ENCODE assay signal across 26 cellular contexts in the genomic region with DNA sequence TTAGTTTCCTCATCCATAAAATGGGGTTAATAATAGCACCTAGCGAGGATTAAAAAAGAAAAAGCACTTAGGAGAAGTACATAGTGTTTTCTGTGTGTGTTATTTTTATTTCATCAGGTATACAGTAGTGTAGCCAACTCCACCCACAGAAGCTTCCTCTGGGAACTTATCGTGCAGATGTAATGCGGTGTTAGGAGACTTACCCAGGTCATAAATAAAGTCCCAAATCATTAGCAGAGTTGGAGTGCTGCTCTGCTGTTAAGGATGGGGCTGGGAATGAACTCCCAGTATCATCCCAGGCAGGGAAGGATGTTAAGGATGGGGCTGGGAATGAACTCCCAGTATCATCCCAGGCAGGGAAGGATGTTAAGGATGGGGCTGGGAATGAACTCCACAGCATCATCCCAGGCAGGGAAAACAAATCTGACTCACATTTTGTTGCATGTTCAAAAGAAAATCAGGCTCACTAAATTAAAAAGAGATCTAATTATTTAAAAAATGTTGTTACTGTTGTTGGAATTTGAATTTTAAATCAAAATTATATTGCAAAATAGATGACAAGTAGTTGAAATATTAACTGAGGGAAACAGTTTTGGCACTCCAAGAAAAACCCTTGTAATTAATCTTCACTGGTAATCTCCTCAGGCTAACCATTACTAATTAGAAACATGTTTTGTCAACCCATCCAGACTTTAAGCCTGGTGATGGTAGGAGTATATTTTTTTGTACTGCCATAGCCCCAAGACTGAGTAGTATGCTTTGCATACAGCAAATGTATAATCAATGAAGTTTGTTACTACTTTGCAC. TPM values are rescaled to one million over a fixed set of nuclear protein-coding genes. Genes with fewer than 3 reads are reported as not detected.
DNase-seq lines count a peak whose midpoint lies in the region; ATAC-seq and TF ChIP-seq lines count a peak whose summit lies in the region.
"Had no signal": no experiment of that assay in that cellular context is flagged by ENCODE, and none has a peak within 500 bp of the region (broad histone marks: within the 10 kb centered on the region; RNA-seq: fewer than 3 reads in every experiment).

No MANE protein-coding gene starts in this region.

- TF ChIP-seq POLR2A in gastroesophageal sphincter (IDR thresholded peaks at IDR 0.05) = no peak

- TF ChIP-seq EP300 in gastroesophageal sphincter (IDR thresholded peaks at IDR 0.05) = no peak

- H3K9ac ChIP-seq in BLaER1 = no peak overlapping the region
- H3K9ac ChIP-seq in SK-N-MC (ENCODE audit: insufficient read length) = no peak overlapping the region
- H3K9ac ChIP-seq: GM23248, KMS-11 had no signal

- H3K36me3 ChIP-seq in BLaER1 (no peaks in the 10 kb centered on the region), SK-N-MC (ENCODE audit: insufficient read depth, low read length) (no peaks in the 10 kb centered on the region), gastroesophageal sphincter (no peaks in the 10 kb centered on the region)
- H3K36me3 ChIP-seq: HAP-1 had no signal

- H3K9me3 ChIP-seq in BLaER1 = no peaks in the 10 kb centered on the region
- H3K9me3 ChIP-seq in SK-N-MC (ENCODE audit: low read depth, low read length) = no peaks in the 10 kb centered on the region
- H3K9me3 ChIP-seq in gastroesophageal sphincter = no peaks in the 10 kb centered on the region
- H3K9me3 ChIP-seq: A549, HAP-1 had no signal

- H3K4me1 ChIP-seq in BLaER1 (peaks cover 8% of the 10 kb centered on the region; the same call in 1 of the 2 replicates), gastroesophageal sphincter (no peaks in the 10 kb centered on the region)
- H3K4me1 ChIP-seq: A549 had no signal

- 34 to 69% methylated on average over 3 of the region's 3 CpGs for WGBS in gastroesophageal sphincter (ENCODE audit: low coverage in 1 of 2), 2 donors

- no peaks in the 10 kb centered on the region for H3K27me3 ChIP-seq in BLaER1
- H3K27me3 ChIP-seq in gastroesophageal sphincter = peaks cover 10% of the 10 kb centered on the region

- DNase-seq in SK-N-MC (ENCODE audit: low read depth, low spot score) = peak; percentile 47
- no peak for DNase-seq in sciatic nerve (ENCODE audit: low spot score)
- DNase-seq in NCI-H2171 (lab: John Stamatoyannopoulos, UW) = no peak
- no peak for DNase-seq in activated CD8-positive, alpha-beta memory T cell treated with anti-CD3 and anti-CD28 coated beads, Interleukin-2, amount 50 U/mL, for 4 hours
- DNase-seq: CD4-positive, alpha-beta T cell; COR-L47; DMS53; GM23248; HFFc6; NCI-H1048; NCI-H1417 treated with DMSO at 0.1 percent for 48 hours; NCI-H1694 treated with DMSO at 0.1 percent for 48 hours; NCI-H2081; NCI-H2171 treated with DMSO at 0.1 percent for 48 hours; NCI-H345; NCI-H510A treated with DMSO at 0.1 percent for 48 hours; PC-3 had no signal

- H3K4me2 ChIP-seq in BLaER1 = 0 out of 2 replicates have a peak overlapping the region, but pooled peaks have one; percentile 2
- H3K4me2 ChIP-seq: A549, KMS-11 had no signal

- TF ChIP-seq CTCF in gastroesophageal sphincter (IDR thresholded peaks at IDR 0.05) = no peak

- H3K4me3 ChIP-seq in BLaER1 = no peak overlapping the region
- H3K4me3 ChIP-seq in SK-N-MC = peak overlapping the region; percentile 54
- no peak overlapping the region for H3K4me3 ChIP-seq in gastroesophageal sphincter
- H3K4me3 ChIP-seq: A549, GM23248, HAP-1 had no signal

- no peaks in the 10 kb centered on the region for H4K20me1 ChIP-seq in BLaER1

- ATAC-seq in gastroesophageal sphincter = peak; percentile 52
- peak; percentile 43 for ATAC-seq in sciatic nerve
- ATAC-seq in GM19023 (IDR thresholded peaks at IDR 0.05; ENCODE audit: unreplicated experiment) = no peak
- ATAC-seq: A549, PC-3, SK-N-SH treated with all-trans-retinoic acid at 6 μM for 48 hours had no signal

- intact Hi-C loops in sciatic nerve (cut with DNase I) = no loop called here

- no peak overlapping the region for H3K27ac ChIP-seq in BLaER1
- peak overlapping the region; percentile 73 for H3K27ac ChIP-seq in SK-N-MC
- peak overlapping the region in 2 of 4 donors; percentile 19 to 39 for H3K27ac ChIP-seq in gastroesophageal sphincter
- H3K27ac ChIP-seq: A549, GM23248, KMS-11 had no signal

RNA-seq across cellular contexts. Expression of a gene that starts 10.2 kb away (rescaled TPM):
- total RNA-seq in gastroesophageal sphincter = 10 to 100 TPM; 12.3 to 36.5 (median 21.2) TPM
- total RNA-seq in sciatic nerve = 126 TPM
- total RNA-seq: CD4-positive, alpha-beta T cell; Daoy; G401; HFFc6; PC-3 had no signal

RNA-seq across cellular contexts. Expression of a gene that starts 39.3 kb away (rescaled TPM):
- under 1 TPM in 3 of 4 donors, not detected in 1; 0.16 to 0.89 (median 0.67) TPM for total RNA-seq in gastroesophageal sphincter
- total RNA-seq in sciatic nerve = 2.3 TPM
- total RNA-seq: Daoy, G401, GM23248, HFFc6, PC-3 had no signal
